1 cellular context compared by ENCODE assay signal in genomic region chr2:160254363-160254762, GRCh38.
TF ChIP-seq lines count a peak whose summit lies in the region.

No MANE protein-coding gene starts in this region.

TF ChIP-seq in A549, 52 proteins besides CTCF, POLR2A, EP300 and RAD21 (continued from another document):
- TF ChIP-seq PBX3 (IDR thresholded peaks at IDR 0.05), result no peak
TF ChIP-seq in A549: peak in this region for 0.
